Comparison of ENCODE assay signal across 8 cellular contexts in genomic region chr9:136095495-136096058, GRCh38. TPM values are rescaled to one million over a fixed set of nuclear protein-coding genes. Genes with fewer than 3 reads are reported as not detected.
A peak's percentile ranks its signal among the peaks of the same experiment; 100 is the strongest.
DNase-seq lines count a peak whose midpoint lies in the region; ATAC-seq and TF ChIP-seq lines count a peak whose summit lies in the region.

No MANE protein-coding gene starts in this region.

- H3K36me3 Mint-ChIP-seq in MCF 10A (ENCODE audit: insufficient read depth, unreplicated experiment): peaks cover 15% of the 10 kb centered on the region

- no peak for ATAC-seq in HG03139 (IDR thresholded peaks at IDR 0.05; ENCODE audit: unreplicated experiment)

- intact Hi-C loops in MCF 10A (cut with micrococcal nuclease): no loop called here

- peak overlapping the region; percentile 66 for H3K4me3 Mint-ChIP-seq in MCF 10A (ENCODE audit: unreplicated experiment)

- BruUV-seq in MCF 10A (replicated peaks; lab: Mats Ljungman, UMichigan): no TSS peak

- H3K4me1 Mint-ChIP-seq in MCF 10A (ENCODE audit: insufficient read depth, unreplicated experiment): peaks cover 17% of the 10 kb centered on the region

- no peaks in the 10 kb centered on the region for H3K27me3 Mint-ChIP-seq in MCF 10A (ENCODE audit: insufficient read depth, unreplicated experiment)

- no peak overlapping the region for H3K27ac ChIP-seq in HUES64 (ENCODE audit: low read depth, low read length)
- peak overlapping the region; percentile 56 for H3K27ac ChIP-seq in substantia nigra (ENCODE audit: low read depth, low read length, poor library complexity, severe bottlenecking)

- H3K4me3 ChIP-seq in AG10803 (ENCODE audit: low read length) (peak overlapping the region; percentile 63), HUES64 (ENCODE audit: low read length) (peak overlapping the region; percentile 63), kidney epithelial cell (ENCODE audit: low read depth, low read length) (peak overlapping the region; percentile 58)

- H3K36me3 ChIP-seq in HUES64 (ENCODE audit: insufficient read depth, low read length) (no peaks in the 10 kb centered on the region), kidney epithelial cell (ENCODE audit: control insufficient read depth, insufficient read depth, low read length) (no peaks in the 10 kb centered on the region)

- H3K4me1 ChIP-seq in HUES64 (ENCODE audit: insufficient read depth, low read length): peaks cover 26% of the 10 kb centered on the region

- TF ChIP-seq CTCF in AG10803 (conservative IDR thresholded peaks at IDR 0.05; ENCODE audit: low read length): no peak
- no peak for TF ChIP-seq CTCF in MCF 10A (IDR thresholded peaks at IDR 0.05; ENCODE audit: unreplicated experiment)
- no peak for TF ChIP-seq CTCF in kidney epithelial cell (IDR thresholded peaks at IDR 0.05; ENCODE audit: insufficient read depth, low read length, poor library complexity, severe bottlenecking)

- CTCF ChIA-PET in MCF 10A (lab: Yijun Ruan, JAX): interaction anchor here (0.6 to 1.2 kb wide), 6 partner anchors 9 to 297 kb away, joined by 3 to 6 read pairs (median 4); no protein-coding TSS in a partner anchor

- WGBS in HUES64: 5% methylated on average over 73 of the region's 73 CpGs

- no peaks in the 10 kb centered on the region for H3K9me3 Mint-ChIP-seq in MCF 10A (ENCODE audit: unreplicated experiment)

- no peaks in the 10 kb centered on the region for H3K9me3 ChIP-seq in HUES64 (ENCODE audit: insufficient read depth, low read depth, low read length)

- no peak overlapping the region for H3K9ac ChIP-seq in HUES64 (ENCODE audit: low read depth, low read length)

- peaks cover 23% of the 10 kb centered on the region for H3K27me3 ChIP-seq in HUES64 (ENCODE audit: insufficient read depth, low read length)
- peaks cover 13% of the 10 kb centered on the region for H3K27me3 ChIP-seq in kidney epithelial cell (ENCODE audit: control insufficient read depth, insufficient read depth, low read length)

- DNase-seq in AG10803 (ENCODE audit: low read depth): peak; percentile 33
- no peak for DNase-seq in MCF 10A (ENCODE audit: unreplicated experiment)
- DNase-seq in kidney epithelial cell (ENCODE audit: low read depth): no peak
- DNase-seq in substantia nigra (lab: John Stamatoyannopoulos, UW): peak in 3 of 49 donors; percentile 39 to 77 (median 62)
- DNase-seq in NK-92 treated with Interleukin-12 subunit alpha and Interleukin-12 subunit beta, amount 100 ng/mL, for 24 hours (lab: John Stamatoyannopoulos, UW): no peak
- no peak for DNase-seq in NCI-H2081 (lab: John Stamatoyannopoulos, UW)

- POLR2A ChIA-PET in MCF 10A (lab: Yijun Ruan, JAX): interaction anchor here (0.6 to 4.0 kb wide), 7 partner anchors 10 to 135 kb away, joined by 3 to 65 read pairs (median 11); partner anchors contain the start of gene UBAC1

- H3K27ac Mint-ChIP-seq in MCF 10A (ENCODE audit: low read depth, unreplicated experiment): no peak overlapping the region

RNA-seq across cellular contexts. Expression of gene NACC2, which starts 0.5 kb away (rescaled TPM):
- polyA plus RNA-seq in HUES64 (2013, experiment 1 of 2): 6.4 TPM
- 7.7 TPM for polyA plus RNA-seq in HUES64 (2013, experiment 2 of 2)
- total RNA-seq in MCF 10A (2022) (16.5 and 20.2 TPM in 2 replicates), kidney epithelial cell (26.0 and 26.6 TPM in 2 replicates)

RNA-seq across cellular contexts. Expression of gene TMEM250, which starts 23.1 kb away (rescaled TPM):
- polyA plus RNA-seq in HUES64 (2013, experiment 1 of 2): 31.5 TPM
- polyA plus RNA-seq in HUES64 (2013, experiment 2 of 2): 29.2 TPM
- total RNA-seq in MCF 10A (2022) (43.2 and 45.4 TPM in 2 replicates), kidney epithelial cell (60.3 and 64.8 TPM in 2 replicates)
